10 cellular contexts compared by ENCODE assay signal in genomic region chr15:76996076-76996525, GRCh38. TPM values are rescaled to one million over a fixed set of nuclear protein-coding genes. Genes with fewer than 3 reads are reported as not detected.
A peak's percentile ranks its signal among the peaks of the same experiment; 100 is the strongest.
DNase-seq lines count a peak whose midpoint lies in the region; TF ChIP-seq lines count a peak whose summit lies in the region.
"Had no signal": no experiment of that assay in that cellular context is flagged by ENCODE, and none has a peak within 500 bp of the region (broad histone marks: within the 10 kb centered on the region; RNA-seq: fewer than 3 reads in every experiment).

No MANE protein-coding gene starts in this region.

- intact Hi-C loops in esophagus muscularis mucosa (cut with DNase I) = no loop called here

- H3K4me1 ChIP-seq in esophagus muscularis mucosa (peaks cover 16 to 44% (median 31%) of the 10 kb centered on the region in 4 donors), BE2C (peaks cover 37% of the 10 kb centered on the region)

- no peaks in the 10 kb centered on the region for H3K27me3 ChIP-seq in esophagus muscularis mucosa
- no peaks in the 10 kb centered on the region for H3K27me3 ChIP-seq in BE2C

- H3K36me3 ChIP-seq in esophagus muscularis mucosa (no peaks in the 10 kb centered on the region), BE2C (no peaks in the 10 kb centered on the region)

- no peak for DNase-seq in RWPE1 (ENCODE audit: low spot score)
- DNase-seq in esophagus muscularis mucosa (ENCODE audit: extremely low spot score) = no peak
- no peak for DNase-seq in SHP77 treated with DMSO at 0.1 percent for 48 hours (lab: John Stamatoyannopoulos, UW)
- no peak for DNase-seq in HPDE6-E6E7 (ENCODE audit: extremely low spot score)
- no peak for DNase-seq in BE2C
- DNase-seq: GOT3, nephron progenitor cell had no signal

- no peak for TF ChIP-seq EP300 in esophagus muscularis mucosa (IDR thresholded peaks at IDR 0.05)

- CTCF ChIA-PET in RWPE1 (lab: Yijun Ruan, JAX) = no interaction called here

- H3K4me3 ChIP-seq in GM08714 (ENCODE audit: low read length) (peak overlapping the region; percentile 1; the same call in 1 of the 2 replicates), esophagus muscularis mucosa (peak overlapping the region; percentile 23 to 51 (median 30)), skin epidermis (peak overlapping the region; percentile 23 to 42 (median 32)), BE2C (ENCODE audit: low read depth, low read length) (no peak overlapping the region)
- H3K4me3 ChIP-seq: SK-N-MC had no signal

- 44% methylated on average over 5 of the region's 9 CpGs for WGBS in esophagus muscularis mucosa

- H3K27ac ChIP-seq in RWPE1 = peak overlapping the region; percentile 8
- peak overlapping the region; percentile 40 to 70 (median 67) for H3K27ac ChIP-seq in esophagus muscularis mucosa (replicated peaks in 1 of 4)
- peak overlapping the region in 20 of 21 experiments; percentile 31 to 96 (median 82) for H3K27ac ChIP-seq in skin epidermis
- H3K27ac ChIP-seq: SK-N-MC had no signal

- TF ChIP-seq CTCF in RWPE1 (conservative IDR thresholded peaks at IDR 0.05; ENCODE audit: low read depth) = no peak
- no peak for TF ChIP-seq CTCF in esophagus muscularis mucosa (IDR thresholded peaks at IDR 0.05)
- TF ChIP-seq CTCF in BE2C (IDR thresholded peaks at IDR 0.05; ENCODE audit: low read depth, low read length) = no peak

- POLR2A ChIA-PET in RWPE1 (lab: Yijun Ruan, JAX; ENCODE audit: low non-redundant PET) = no interaction called here

- H3K9me3 ChIP-seq in esophagus muscularis mucosa (no peaks in the 10 kb centered on the region), BE2C (no peaks in the 10 kb centered on the region)

- no peak for TF ChIP-seq POLR2A in esophagus muscularis mucosa (IDR thresholded peaks at IDR 0.05; ENCODE audit: low read depth)

RNA-seq across cellular contexts. Expression of gene PSTPIP1, which starts 1.2 kb away (rescaled TPM):
- 10 to 100 TPM in 1 of 4 donors, 1 to 10 TPM in 3; 7.7 to 11.8 (median 8.1) TPM for total RNA-seq in esophagus muscularis mucosa
- polyA plus RNA-seq in BE2C (2012; ENCODE audit: insufficient read depth, insufficient read length, low read depth) = 7.2 TPM

Comparison
In these comparisons a context has a peak if more than half of its experiments do, and no peak if none do; other contexts are left out.
1. H3K27ac ChIP-seq: peak in every context shown above with its lines; median percentile 82 in skin epidermis; 67 in esophagus muscularis mucosa; 8 in RWPE1.